8 cellular contexts compared by ENCODE assay signal in the genomic region with DNA sequence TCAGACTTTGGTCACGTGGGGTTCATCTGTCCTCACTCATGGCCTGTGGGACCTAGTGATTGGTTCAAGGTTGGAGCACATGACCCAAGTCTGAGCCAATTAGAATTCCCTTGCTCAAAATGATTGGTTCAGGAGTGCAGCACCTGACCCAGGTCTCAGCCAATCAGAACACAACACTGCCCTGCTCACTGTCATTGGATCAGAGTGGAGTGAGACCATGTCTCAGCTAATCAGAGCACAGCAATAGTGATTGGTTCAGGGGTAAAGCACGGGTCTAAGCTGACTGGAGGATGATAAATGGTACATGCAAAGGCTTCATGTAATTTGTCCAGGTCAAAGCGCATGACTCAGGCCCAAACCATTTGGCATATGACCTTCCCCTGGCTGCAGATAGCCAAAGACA.
DNase-seq lines count a peak whose midpoint lies in the region; ATAC-seq and TF ChIP-seq lines count a peak whose summit lies in the region.

No MANE protein-coding gene starts in this region.

- peaks cover 36 to 65% (median 42%) of the 10 kb centered on the region in 4 donors for H3K4me1 ChIP-seq in stomach

- H3K4me3 Mint-ChIP-seq in activated CD8-positive, alpha-beta T cell treated with anti-CD3 and anti-CD28 coated beads for 36 hours: no peak overlapping the region

- POLR2A ChIA-PET in activated CD8-positive, alpha-beta T cell treated with anti-CD3 and anti-CD28 coated beads for 36 hours (lab: Charles Lee): interaction anchor here (0.5 to 1.5 kb wide), 5 partner anchors 9 to 323 kb away, joined by 3 to 4 read pairs (median 4); no protein-coding TSS in a partner anchor

- DNase-seq in ACHN (peak; percentile 68), H7 (peak; percentile 56), iPS-NIHi11 (ENCODE audit: low spot score) (peak; percentile 51), stomach (no peak), middle frontal gyrus (ENCODE audit: extremely low spot score, low spot score) (no peak)
- peak; percentile 30 for DNase-seq in activated CD8-positive, alpha-beta T cell treated with anti-CD3 and anti-CD28 coated beads for 36 hours

- in situ Hi-C loops in ACHN (cut with HindIII; ENCODE audit: low pct_ligation_motif_present, low pct_unique_long_range_greater_than_20kb, low sequenced_read_pairs): no loop called here

- H3K4me3 ChIP-seq in H7 (ENCODE audit: insufficient read depth, low read depth, low read length) (no peak overlapping the region), stomach (no peak overlapping the region)

- H3K36me3 ChIP-seq in H7 (replicated peaks; ENCODE audit: control insufficient read depth, insufficient read depth, low read length) (no peaks in the 10 kb centered on the region), stomach (peaks cover 0 to 13% (median 5%) of the 10 kb centered on the region in 4 donors)

- no peaks in the 10 kb centered on the region for H3K27me3 ChIP-seq in H7 (ENCODE audit: control insufficient read depth, insufficient read depth, low read length)
- H3K27me3 ChIP-seq in stomach: no peaks in the 10 kb centered on the region

- H3K4me1 Mint-ChIP-seq in activated CD8-positive, alpha-beta T cell treated with anti-CD3 and anti-CD28 coated beads for 36 hours (ENCODE audit: low read depth): peaks cover 64% of the 10 kb centered on the region

- peak overlapping the region in 2 of 5 donors; percentile 82 for H3K27ac ChIP-seq in stomach

- H3K36me3 Mint-ChIP-seq in activated CD8-positive, alpha-beta T cell treated with anti-CD3 and anti-CD28 coated beads for 36 hours (ENCODE audit: low read depth): peaks cover 68% of the 10 kb centered on the region

- no peak for TF ChIP-seq EP300 in stomach (IDR thresholded peaks at IDR 0.05)

- H3K9me3 ChIP-seq in stomach: no peaks in the 10 kb centered on the region

- H3K9me3 Mint-ChIP-seq in activated CD8-positive, alpha-beta T cell treated with anti-CD3 and anti-CD28 coated beads for 36 hours: no peaks in the 10 kb centered on the region

- intact Hi-C loops in activated CD8-positive, alpha-beta T cell treated with anti-CD3 and anti-CD28 coated beads for 36 hours (cut with micrococcal nuclease): no loop called here
- intact Hi-C loops in stomach (cut with DNase I; ENCODE audit: low total_unique reads): no loop called here

- peak overlapping the region; percentile 69 for H3K27ac Mint-ChIP-seq in activated CD8-positive, alpha-beta T cell treated with anti-CD3 and anti-CD28 coated beads for 36 hours

- ATAC-seq in activated CD8-positive, alpha-beta T cell treated with anti-CD3 and anti-CD28 coated beads for 36 hours: peak; percentile 66
- ATAC-seq in HG03108 (IDR thresholded peaks at IDR 0.05; ENCODE audit: unreplicated experiment) (no peak), GM18505 (IDR thresholded peaks at IDR 0.05; ENCODE audit: unreplicated experiment) (no peak)

- 61 to 84% (median 77%) methylated on average over 3 of the region's 3 CpGs for WGBS in stomach, 5 donors

- TF ChIP-seq POLR2A in stomach (IDR thresholded peaks at IDR 0.05) (no peak), GM18505 (IDR thresholded peaks at IDR 0.05; ENCODE audit: borderline replicate concordance, extremely low read depth, insufficient read depth, insufficient read length) (no peak)

- CTCF ChIA-PET in activated CD8-positive, alpha-beta T cell treated with anti-CD3 and anti-CD28 coated beads for 36 hours (lab: Charles Lee): interaction anchor here (1.6 kb wide), 1 partner anchor 68 kb away, joined by 6 read pairs; no protein-coding TSS in a partner anchor

- no peak for TF ChIP-seq CTCF in activated CD8-positive, alpha-beta T cell treated with anti-CD3 and anti-CD28 coated beads for 36 hours (IDR thresholded peaks at IDR 0.05)
- TF ChIP-seq CTCF in stomach (IDR thresholded peaks at IDR 0.05): no peak

- H3K27me3 Mint-ChIP-seq in activated CD8-positive, alpha-beta T cell treated with anti-CD3 and anti-CD28 coated beads for 36 hours: no peaks in the 10 kb centered on the region

Comparison
In these comparisons a context has a peak if more than half of its experiments do, and no peak if none do; other contexts are left out.
1. DNase-seq: peak in ACHN (single experiment), H7 (single experiment), activated CD8-positive, alpha-beta T cell treated with anti-CD3 and anti-CD28 coated beads for 36 hours (single experiment) and iPS-NIHi11 (single experiment); none in stomach (single experiment) and middle frontal gyrus (single experiment).